ENCODE assay signal across 31 cellular contexts in genomic region chr5:73831066-73831465, GRCh38.
"Had no signal": no experiment of that assay in that cellular context is flagged by ENCODE, and none has a peak within 500 bp of the region (broad histone marks: within the 10 kb centered on the region; RNA-seq: fewer than 3 reads in every experiment).

No MANE protein-coding gene starts in this region.

- H3K27ac ChIP-seq: heart right ventricle, neural progenitor cell, right atrium auricular region, stomach, suprapubic skin, tibial nerve, WERI-Rb-1 had no signal

- FAIRE-seq: colon, endometrium, islet of Langerhans had no signal

- H2AFZ ChIP-seq: neural progenitor cell had no signal

- H3K4me2 ChIP-seq: neural progenitor cell, SK-N-SH had no signal

- H3K4me3 ChIP-seq: heart right ventricle, neural progenitor cell, right atrium auricular region, stomach, suprapubic skin, tibial nerve had no signal

- DNase-seq: activated CD4-positive, alpha-beta T cell treated with anti-CD3 and anti-CD28 coated beads for 48 hours; activated CD4-positive, alpha-beta T cell treated with anti-CD3 and anti-CD28 coated beads, Interleukin-2, amount 50 U/mL, for 48 hours; activated CD8-positive, alpha-beta memory T cell treated with anti-CD3 and anti-CD28 coated beads, Interleukin-2, amount 50 U/mL, for 48 hours; activated naive CD8-positive, alpha-beta T cell treated with anti-CD3 and anti-CD28 coated beads, Interleukin-2, amount 50 U/mL, for 24 hours; activated T-cell treated with anti-CD3 and anti-CD28 coated beads, Interleukin-2, amount 50 U/mL, for 24 hours; dermis blood vessel endothelial cell; effector CD4-positive, alpha-beta T cell; erythroblast; foreskin melanocyte; heart right ventricle; left ventricle myocardium superior; midbrain; naive thymus-derived CD8-positive, alpha-beta T cell; occipital lobe; SK-N-SH; stimulated activated CD4-positive, alpha-beta T cell treated with anti-CD3 and anti-CD28 coated beads, Interleukin-15, amount 100 ng/mL, for 24 hours; stimulated activated CD4-positive, alpha-beta T cell treated with anti-CD3 and anti-CD28 coated beads, Interleukin-2, amount 100 ng/mL, for 24 hours; stimulated activated naive B cell treated with anti-CD40 and anti-IgM and Interleukin-4, amounts not matched to agents 10 μg/mL and 1 μg/mL and 100 μg/mL, for 72 hours; stomach; SW 1271; T-helper 9 cell; WERI-Rb-1 had no signal

- H3K9me3 ChIP-seq: heart right ventricle, right atrium auricular region, SK-N-SH, stomach, suprapubic skin, tibial nerve had no signal

- H3K27me3 ChIP-seq: heart right ventricle, neural progenitor cell, right atrium auricular region, stomach, suprapubic skin, tibial nerve had no signal

- H3K4me1 ChIP-seq: neural progenitor cell, right atrium auricular region had no signal

- H3K9ac ChIP-seq: neural progenitor cell, SK-N-SH had no signal

- H3K36me3 ChIP-seq: heart right ventricle, neural progenitor cell, right atrium auricular region, suprapubic skin, WERI-Rb-1 had no signal

- ATAC-seq: activated CD4-positive, CD25-positive, alpha-beta regulatory T cell treated with anti-CD3 and anti-CD28 coated beads, Interleukin-2, amount 50 U/mL, for 24 hours; activated naive CD8-positive, alpha-beta T cell treated with anti-CD3 and anti-CD28 coated beads, Interleukin-2, amount 50 U/mL, for 24 hours; activated T-helper 17 cell treated with anti-CD3 and anti-CD28 coated beads, Interleukin-2, amount 50 U/mL, for 72 hours; heart right ventricle; left ventricle myocardium superior; naive thymus-derived CD8-positive, alpha-beta T cell; stimulated activated naive B cell treated with anti-CD40 and anti-IgM and Interleukin-4, amounts not matched to agents 10 μg/mL and 1 μg/mL and 100 μg/mL, for 72 hours had no signal
